ENCODE assay signal across 8 cellular contexts in genomic region chr19:54114340-54114826, GRCh38. TPM values are rescaled to one million over a fixed set of nuclear protein-coding genes. Genes with fewer than 3 reads are reported as not detected.
DNase-seq lines count a peak whose midpoint lies in the region; ATAC-seq, FAIRE-seq and TF ChIP-seq lines count a peak whose summit lies in the region.

No MANE protein-coding gene starts in this region.

- no peaks in the 10 kb centered on the region for H4K20me1 ChIP-seq in smooth muscle cell (ENCODE audit: low read depth)

- H3F3A ChIP-seq in smooth muscle cell (ENCODE audit: low read depth): no peaks in the 10 kb centered on the region

- H3K4me3 ChIP-seq in BE2C (ENCODE audit: low read depth, low read length) (peak overlapping the region; percentile 89), brain microvascular endothelial cell (ENCODE audit: low read depth, low read length) (peak overlapping the region; percentile 90), smooth muscle cell (peak overlapping the region; percentile 66)

- peak overlapping the region; percentile 91 for H3K4me2 ChIP-seq in smooth muscle cell

- no peak for TF ChIP-seq CTCF in BE2C (IDR thresholded peaks at IDR 0.05; ENCODE audit: low read depth, low read length)
- TF ChIP-seq CTCF in brain microvascular endothelial cell (IDR thresholded peaks at IDR 0.05; ENCODE audit: low read depth, low read length, missing control alignments): no peak
- no peak for TF ChIP-seq CTCF in smooth muscle cell (IDR thresholded peaks at IDR 0.05; ENCODE audit: borderline replicate concordance, insufficient read depth, poor library complexity, severe bottlenecking)

- TF ChIP-seq POLR2A in H54 (IDR thresholded peaks at IDR 0.05; ENCODE audit: low read depth, low read length): 0 out of 2 replicates have a peak, but pooled peaks have one; percentile 35

- DNase-seq in BE2C (peak; percentile 51), H54 (ENCODE audit: insufficient read length, low spot score) (no peak), T-cell (peak in 32 of 34 experiments; percentile 21 to 60 (median 42)), brain microvascular endothelial cell (peak; percentile 36), immature natural killer cell (peak; percentile 31 to 33 (median 33)), smooth muscle cell (lab: John Stamatoyannopoulos, UW; ENCODE audit: unreplicated experiment) (no peak), G401 (ENCODE audit: low spot score) (no peak)

- FAIRE-seq in H54 (lab: Jason Lieb, UNC): no peak

- H3K27me3 ChIP-seq in BE2C (no peaks in the 10 kb centered on the region), brain microvascular endothelial cell (replicated peaks) (no peaks in the 10 kb centered on the region), smooth muscle cell (ENCODE audit: low read depth) (no peaks in the 10 kb centered on the region)

- no peaks in the 10 kb centered on the region for H3K4me1 ChIP-seq in BE2C
- H3K4me1 ChIP-seq in smooth muscle cell (ENCODE audit: low read depth): peaks cover 10% of the 10 kb centered on the region

- peaks cover 10% of the 10 kb centered on the region for H3K36me3 Mint-ChIP-seq in T-cell
- H3K36me3 Mint-ChIP-seq in immature natural killer cell: peaks cover 7 to 8% (median 7%) of the 10 kb centered on the region in 3 donors

- H3K36me3 ChIP-seq in BE2C (peaks cover 20% of the 10 kb centered on the region), brain microvascular endothelial cell (replicated peaks) (peaks cover 26% of the 10 kb centered on the region), smooth muscle cell (ENCODE audit: low read depth) (no peaks in the 10 kb centered on the region)

- no peaks in the 10 kb centered on the region for H3K27me3 Mint-ChIP-seq in T-cell
- H3K27me3 Mint-ChIP-seq in immature natural killer cell (ENCODE audit: low read depth in 3 of 3): peaks cover 5 to 10% (median 8%) of the 10 kb centered on the region in 3 donors

- CTCF ChIA-PET in T-cell (lab: Charles Lee): interaction anchor here in 1 of 2 donors (0.7 to 2.9 kb wide), 3 partner anchors 12 to 37 kb away, joined by 3 to 14 read pairs (median 8); partner anchors contain the start of genes CNOT3 and NDUFA3

- WGBS in smooth muscle cell (ENCODE audit: low lambda C conversion rate): 46% methylated on average over 22 of the region's 24 CpGs

- H2AFZ ChIP-seq in smooth muscle cell (ENCODE audit: low read depth): no peak overlapping the region

- peak overlapping the region; percentile 79 for H3K9ac ChIP-seq in smooth muscle cell (ENCODE audit: low read depth)

- H3K27ac Mint-ChIP-seq in T-cell (peak overlapping the region; percentile 86 to 98), immature natural killer cell (peak overlapping the region; percentile 90 to 98 (median 91))

- in situ Hi-C loops in brain microvascular endothelial cell (cut with HindIII; ENCODE audit: low pct_ligation_motif_present, low sequenced_read_pairs) (no loop called here), G401 (cut with HindIII; ENCODE audit: low sequenced_read_pairs) (no loop called here)

- H3K27ac ChIP-seq in brain microvascular endothelial cell (peak overlapping the region; percentile 91), smooth muscle cell (ENCODE audit: low read depth) (no peak overlapping the region)

- peak; percentile 35 to 52 (median 44) for ATAC-seq in T-cell (replicated peaks in 1 of 4)
- ATAC-seq in HG03135 (IDR thresholded peaks at IDR 0.05; ENCODE audit: unreplicated experiment): no peak

- POLR2A ChIA-PET in T-cell (lab: Charles Lee): interaction anchor here in 1 of 2 donors (1.2 to 1.4 kb wide), 2 partner anchors 75 to 76 kb away, joined by 3 to 4 read pairs; partner anchors contain the start of genes MBOAT7 and TSEN34

- peaks cover 32% of the 10 kb centered on the region for H3K79me2 ChIP-seq in smooth muscle cell (ENCODE audit: low read depth)

- H3K4me3 Mint-ChIP-seq in T-cell (peak overlapping the region; percentile 84 to 91 (median 89)), immature natural killer cell (peak overlapping the region; percentile 88 to 98 (median 93))

- H3K9me3 ChIP-seq in BE2C (no peaks in the 10 kb centered on the region), smooth muscle cell (replicated peaks; ENCODE audit: low read depth) (no peaks in the 10 kb centered on the region)

- H3K4me1 Mint-ChIP-seq in T-cell (peaks cover 32 to 46% (median 40%) of the 10 kb centered on the region in 3 donors), immature natural killer cell (peaks cover 31 to 32% of the 10 kb centered on the region in 2 donors)

- H3K9me3 Mint-ChIP-seq in T-cell (no peaks in the 10 kb centered on the region), immature natural killer cell (no peaks in the 10 kb centered on the region)

RNA-seq across cellular contexts. Expression of gene TFPT, which starts 1.1 kb away (rescaled TPM):
- polyA plus RNA-seq in BE2C (2012; ENCODE audit: insufficient read depth, insufficient read length, low read depth): 30.7 TPM
- total RNA-seq in T-cell (10 to 100 TPM; 12.0 to 27.0 (median 20.7) TPM), smooth muscle cell (14.2 and 17.1 TPM in 2 replicates)
- polyA plus RNA-seq in immature natural killer cell (10 to 100 TPM; 20.1 to 26.4 (median 20.6) TPM), smooth muscle cell (56.0 and 58.1 TPM in 2 replicates)
- 21.6 and 23.5 TPM in 2 replicates for total RNA-seq in G401 (2014; rRNA removed; shearing (Covaris generic))

RNA-seq across cellular contexts. Expression of gene PRPF31, which starts 1.2 kb away (rescaled TPM):
- polyA plus RNA-seq in BE2C (2012; ENCODE audit: insufficient read depth, insufficient read length, low read depth): 185 TPM
- 10 to 100 TPM; 56.3 to 75.3 (median 69.8) TPM for total RNA-seq in T-cell
- 10 to 100 TPM; 61.0 to 81.0 (median 72.7) TPM for polyA plus RNA-seq in immature natural killer cell
- 40.9 and 42.8 TPM in 2 replicates for total RNA-seq in smooth muscle cell
- 77.1 and 81.2 TPM in 2 replicates for polyA plus RNA-seq in smooth muscle cell
- total RNA-seq in G401 (2014; rRNA removed; shearing (Covaris generic)): 111 and 113 TPM in 2 replicates

RNA-seq across cellular contexts. Expression of gene NDUFA3, which starts 11.7 kb away (rescaled TPM):
- 613 TPM for polyA plus RNA-seq in BE2C (2012; ENCODE audit: insufficient read depth, insufficient read length, low read depth)
- total RNA-seq in T-cell (100 to 1,000 TPM in 3 of 5 donors, 10 to 100 TPM in 2; 77.4 to 137 (median 123) TPM), smooth muscle cell (9.5 and 29.8 TPM in 2 replicates)
- polyA plus RNA-seq in immature natural killer cell (100 to 1,000 TPM; 367 to 704 (median 506) TPM), smooth muscle cell (249 and 264 TPM in 2 replicates)
- 28.7 and 54.7 TPM in 2 replicates for total RNA-seq in G401 (2014; rRNA removed; shearing (Covaris generic))

RNA-seq across cellular contexts. Expression of gene OSCAR, which starts 13.8 kb away (rescaled TPM):
- polyA plus RNA-seq in BE2C (2012; ENCODE audit: insufficient read depth, insufficient read length, low read depth): 4.4 TPM
- total RNA-seq in T-cell (under 1 TPM; 0.32 to 0.76 (median 0.58) TPM), smooth muscle cell (1.1 TPM in 1 of 2 replicates, not detected in the other)
- polyA plus RNA-seq in immature natural killer cell (under 1 TPM in 2 of 3 donors, not detected in 1; 0.33 to 0.82 TPM), smooth muscle cell (0.90 and 1.7 TPM in 2 replicates)
- 1.7 TPM in 1 of 2 replicates, not detected in the other for total RNA-seq in G401 (2014; rRNA removed; shearing (Covaris generic))

RNA-seq across cellular contexts. Expression of gene CNOT3, which starts 23.2 kb away (rescaled TPM):
- polyA plus RNA-seq in BE2C (2012; ENCODE audit: insufficient read depth, insufficient read length, low read depth): 70.5 TPM
- 10 to 100 TPM; 45.9 to 83.1 (median 77.0) TPM for total RNA-seq in T-cell
- polyA plus RNA-seq in immature natural killer cell: 10 to 100 TPM in 1 of 3 donors, 1 to 10 TPM in 2; 2.8 to 13.3 (median 4.0) TPM
- total RNA-seq in smooth muscle cell: 12.4 and 14.1 TPM in 2 replicates
- 31.4 and 37.6 TPM in 2 replicates for polyA plus RNA-seq in smooth muscle cell
- total RNA-seq in G401 (2014; rRNA removed; shearing (Covaris generic)): 11.6 and 15.2 TPM in 2 replicates

Comparison
In these comparisons a context has a peak if more than half of its experiments do, and no peak if none do; other contexts are left out.
1. DNase-seq: peak in BE2C (single experiment), T-cell (32 of 34), brain microvascular endothelial cell (single experiment) and immature natural killer cell (3 of 3); none in H54 (single experiment), smooth muscle cell (single experiment) and G401 (single experiment).
2. Peak in every context shown above with its lines, with median percentiles within 50 percentile points of each other: H3K4me3 ChIP-seq.